Comparison of ENCODE assay signal across 30 cellular contexts in the genomic region with DNA sequence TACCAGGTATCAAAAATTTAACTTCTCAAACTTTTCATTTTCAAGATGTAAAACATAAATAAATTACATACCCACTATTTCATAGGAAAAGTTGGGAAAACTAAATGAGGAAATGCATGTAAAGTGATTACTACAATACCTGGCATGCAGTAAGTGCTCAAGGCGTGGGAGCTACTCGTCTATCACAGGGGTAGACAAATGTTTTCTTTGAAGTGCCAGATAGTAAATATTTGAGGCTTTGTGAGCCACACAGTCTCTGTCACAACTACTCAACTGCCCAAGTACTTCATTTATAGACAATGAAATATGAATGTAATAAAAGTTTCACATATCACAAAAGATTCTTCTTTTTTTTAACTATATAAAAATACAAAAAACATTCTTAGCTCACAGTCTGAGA.
"Had no signal": no experiment of that assay in that cellular context is flagged by ENCODE, and none has a peak within 500 bp of the region (broad histone marks: within the 10 kb centered on the region; RNA-seq: fewer than 3 reads in every experiment).

No MANE protein-coding gene starts in this region.

- H3K4me3 Mint-ChIP-seq: activated CD8-positive, alpha-beta T cell treated with anti-CD3 and anti-CD28 coated beads, Interleukin-2, amount 10 ng/mL, durations not matched to agents 7 days and 5 days; activated naive CD4-positive, alpha-beta T cell treated with anti-CD3 and anti-CD28 coated beads, Interleukin-2, amount 50 U/mL, for 24 hours; activated T-cell treated with anti-CD3 and anti-CD28 coated beads, Interleukin-2, amount 50 U/mL, for 24 hours; activated T-helper 1 cell treated with anti-CD3 and anti-CD28 coated beads, Interleukin-12 subunit alpha, Interleukin-12 subunit beta, Interleukin-2, Interleukin-4 antibody, amounts not matched to agents 30 ng/mL and 10 ng/mL and 1 ng/mL, durations not matched to agents 14 hours and 24 hours and 36 hours; central memory CD8-positive, alpha-beta T cell; T-helper 17 cell; WTC11 had no signal

- H3K9me3 ChIP-seq: ascending aorta, body of pancreas, SJSA1 had no signal

- H3K36me3 Mint-ChIP-seq: activated naive CD4-positive, alpha-beta T cell treated with anti-CD3 and anti-CD28 coated beads, Interleukin-2, amount 50 U/mL, for 24 hours; WTC11 had no signal

- H3K36me3 ChIP-seq: ascending aorta, SJSA1 had no signal

- H3K27ac ChIP-seq: ascending aorta, body of pancreas, SJSA1 had no signal

- H3K4me3 ChIP-seq: ascending aorta, body of pancreas, K562, SJSA1 had no signal

- H3K4me1 ChIP-seq: ascending aorta, body of pancreas, SJSA1 had no signal

- DNase-seq: activated CD4-positive, alpha-beta T cell treated with anti-CD3 and anti-CD28 coated beads for 48 hours; activated CD4-positive, alpha-beta T cell treated with anti-CD3 and anti-CD28 coated beads, Interleukin-2, amount 50 U/mL, for 4 hours; activated CD4-positive, CD25-positive, alpha-beta regulatory T cell treated with anti-CD3 and anti-CD28 coated beads, Interleukin-2, amount 50 U/mL, for 72 hours; activated CD8-positive, alpha-beta T cell treated with anti-CD3 and anti-CD28 coated beads, Interleukin-2, amount 10 ng/mL, durations not matched to agents 7 days and 5 days; activated effector memory CD4-positive, alpha-beta T cell treated with Interleukin-2 at 50 U/mL for 16 hours; activated naive CD4-positive, alpha-beta T cell; activated T-cell treated with anti-CD3 and anti-CD28 coated beads, Interleukin-2, amount 50 U/mL, for 24 hours; amniotic stem cell; body of pancreas; Karpas-422; NCI-H1105 treated with DMSO at 0.1 percent for 48 hours; NCI-H1436 treated with DMSO at 0.1 percent for 48 hours; NCI-H187; NCI-H2081; NCI-H2171; NCI-H2227 treated with DMSO at 0.1 percent for 48 hours; NCI-H446 treated with DMSO at 0.1 percent for 48 hours; NCI-H526 treated with DMSO at 0.1 percent for 48 hours; PC-3; SHP77; T-helper 17 cell; T-helper 9 cell had no signal

- FAIRE-seq: K562, RCC 7860 had no signal

- H3K9me3 Mint-ChIP-seq: activated naive CD4-positive, alpha-beta T cell treated with anti-CD3 and anti-CD28 coated beads, Interleukin-2, amount 50 U/mL, for 24 hours; activated T-cell treated with anti-CD3 and anti-CD28 coated beads, Interleukin-2, amount 50 U/mL, for 24 hours; activated T-helper 1 cell treated with anti-CD3 and anti-CD28 coated beads, Interleukin-12 subunit alpha, Interleukin-12 subunit beta, Interleukin-2, Interleukin-4 antibody, amounts not matched to agents 30 ng/mL and 10 ng/mL and 1 ng/mL, durations not matched to agents 14 hours and 24 hours and 36 hours; central memory CD8-positive, alpha-beta T cell; WTC11 had no signal

- H3K27me3 ChIP-seq: ascending aorta, body of pancreas, SJSA1 had no signal

- H3K27ac Mint-ChIP-seq: activated CD8-positive, alpha-beta T cell treated with anti-CD3 and anti-CD28 coated beads, Interleukin-2, amount 10 ng/mL, durations not matched to agents 7 days and 5 days; activated naive CD4-positive, alpha-beta T cell treated with anti-CD3 and anti-CD28 coated beads, Interleukin-2, amount 50 U/mL, for 24 hours; activated T-cell treated with anti-CD3 and anti-CD28 coated beads, Interleukin-2, amount 50 U/mL, for 24 hours; activated T-helper 1 cell treated with anti-CD3 and anti-CD28 coated beads, Interleukin-12 subunit alpha, Interleukin-12 subunit beta, Interleukin-2, Interleukin-4 antibody, amounts not matched to agents 30 ng/mL and 10 ng/mL and 1 ng/mL, durations not matched to agents 14 hours and 24 hours and 36 hours; T-helper 17 cell; WTC11 had no signal

- ATAC-seq: activated CD8-positive, alpha-beta T cell treated with anti-CD3 and anti-CD28 coated beads, Interleukin-2, amount 10 ng/mL, durations not matched to agents 7 days and 5 days; body of pancreas; K562; PC-3; T-helper 17 cell; WTC11 had no signal

- H3K27me3 Mint-ChIP-seq: activated T-cell treated with anti-CD3 and anti-CD28 coated beads, Interleukin-2, amount 50 U/mL, for 24 hours had no signal
